8 cellular contexts compared by ENCODE assay signal in the genomic region with DNA sequence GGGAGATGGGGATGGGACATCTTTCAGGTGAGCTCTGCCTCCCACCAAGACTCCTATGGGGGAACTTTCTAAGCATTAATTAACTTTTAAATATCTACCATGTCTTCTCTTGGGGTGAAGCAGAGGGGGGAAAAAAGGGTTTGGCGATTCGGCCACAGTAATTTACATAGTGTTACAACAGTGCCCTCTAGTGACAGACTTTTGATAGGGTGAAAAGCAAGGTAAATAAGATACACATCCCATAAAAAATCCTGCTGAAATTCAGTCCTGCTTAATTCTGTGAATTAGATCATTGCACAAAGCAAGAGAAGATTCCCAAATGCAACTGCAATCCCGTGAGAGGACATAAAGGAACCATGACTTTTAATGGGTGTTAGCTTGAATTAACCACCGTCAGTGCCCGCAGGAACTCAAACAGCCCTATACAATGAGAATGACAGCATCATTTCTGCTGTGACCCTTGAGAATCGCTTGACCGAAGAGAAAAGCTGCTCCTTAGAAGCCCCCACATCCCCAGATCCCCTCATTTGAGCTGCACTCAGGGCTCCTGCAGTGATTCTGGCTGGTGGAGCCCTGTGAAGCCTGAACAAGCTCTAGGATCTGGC. TPM values are rescaled to one million over a fixed set of nuclear protein-coding genes. Genes with fewer than 3 reads are reported as not detected.
DNase-seq lines count a peak whose midpoint lies in the region; ATAC-seq, FAIRE-seq and TF ChIP-seq lines count a peak whose summit lies in the region.

No MANE protein-coding gene starts in this region.

- no peak for ATAC-seq in GM18868 (IDR thresholded peaks at IDR 0.05; ENCODE audit: unreplicated experiment)
- no peak for ATAC-seq in GM21723 (IDR thresholded peaks at IDR 0.05; ENCODE audit: unreplicated experiment)
- no peak for ATAC-seq in HG02763 (IDR thresholded peaks at IDR 0.05; ENCODE audit: unreplicated experiment)

- peaks cover 2% of the 10 kb centered on the region for H3K27me3 ChIP-seq in bronchial epithelial cell (ENCODE audit: control insufficient read depth, insufficient read depth, low read length)

- TF ChIP-seq CTCF in GM20000 (IDR thresholded peaks at IDR 0.05; ENCODE audit: extremely low read depth, missing control alignments) (peak; percentile 24), bronchial epithelial cell (IDR thresholded peaks at IDR 0.05; ENCODE audit: insufficient read depth, low read length, severe bottlenecking) (peak; percentile 56)

- FAIRE-seq in bronchial epithelial cell (lab: Jason Lieb, UNC): peak; percentile 50

- DNase-seq in COLO829 (ENCODE audit: low spot score) (peak; percentile 49), GM20000 (ENCODE audit: low spot score) (peak; percentile 44), NCI-H526 (lab: John Stamatoyannopoulos, UW) (peak; percentile 9 to 64), bronchial epithelial cell (ENCODE audit: low read depth) (peak; percentile 47), medulla oblongata (ENCODE audit: extremely low spot score) (peak; percentile 60)

- no peaks in the 10 kb centered on the region for H3K36me3 ChIP-seq in bronchial epithelial cell (ENCODE audit: control insufficient read depth, insufficient read depth, low read length)

- no peak overlapping the region for H3K4me3 ChIP-seq in bronchial epithelial cell (ENCODE audit: low read depth, low read length)

RNA-seq across cellular contexts. Expression of a gene that starts 32.8 kb away (rescaled TPM):
- not detected in 2 replicates for total RNA-seq in bronchial epithelial cell
